ENCODE assay signal across 8 cellular contexts in the genomic region with DNA sequence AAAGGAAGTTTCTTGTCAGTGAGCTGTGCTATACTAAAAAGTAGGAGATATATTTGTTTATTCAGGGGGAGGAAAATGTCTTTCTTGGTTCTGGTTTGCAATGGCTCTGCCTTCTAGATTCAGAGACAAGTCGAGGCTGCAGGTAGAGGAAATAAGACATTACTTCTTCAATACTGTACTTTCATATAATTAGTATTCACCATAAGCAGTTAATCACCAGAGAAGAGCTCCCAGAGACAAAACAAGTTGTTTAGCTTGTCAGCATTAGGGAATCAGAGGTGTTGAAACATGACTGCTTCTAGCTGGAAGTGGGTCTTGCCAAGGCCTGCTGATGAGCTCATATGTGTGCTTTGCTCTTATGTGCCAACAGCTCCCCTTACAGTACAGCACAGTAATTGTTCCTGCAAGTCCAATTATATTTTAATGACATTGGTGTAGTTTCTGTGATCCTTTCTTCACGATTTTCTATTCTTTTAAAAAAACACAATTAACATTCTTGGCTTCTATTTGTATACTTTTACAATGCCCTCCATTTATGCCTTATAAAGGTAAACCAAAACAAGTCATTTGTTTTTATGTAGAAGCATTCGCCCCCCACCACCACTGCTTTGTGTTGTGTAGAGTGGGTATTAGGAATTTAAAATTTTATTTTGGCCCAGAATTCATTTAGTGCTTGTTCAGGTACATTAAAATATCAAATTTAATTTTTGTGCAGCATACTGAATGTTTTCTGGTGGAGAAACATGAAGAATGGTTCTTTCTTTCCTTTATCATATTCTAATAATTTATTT.
DNase-seq lines count a peak whose midpoint lies in the region; ATAC-seq and TF ChIP-seq lines count a peak whose summit lies in the region.

No MANE protein-coding gene starts in this region.

- TF ChIP-seq CTCF in BJ (IDR thresholded peaks at IDR 0.05; ENCODE audit: insufficient read depth, low read depth, low read length) = peak; percentile 69

- H3K4me3 Mint-ChIP-seq in stimulated activated naive CD8-positive, alpha-beta T cell treated with anti-CD3 and anti-CD28 coated beads, Interleukin-15, amount 100 ng/mL, for 72 hours = no peak overlapping the region

- no peak for DNase-seq in BJ (ENCODE audit: low read depth)
- peak; percentile 85 for DNase-seq in NCI-H1694 (lab: John Stamatoyannopoulos, UW)
- DNase-seq in T follicular helper cell (ENCODE audit: low read depth) = peak; percentile 8
- peak; percentile 87 for DNase-seq in dedifferentiated amniotic fluid mesenchymal stem cell (ENCODE audit: extremely low spot score)
- DNase-seq in left lobe of liver (ENCODE audit: low spot score) = peak; percentile 74
- peak; percentile 6 to 37 for DNase-seq in stimulated activated naive CD8-positive, alpha-beta T cell treated with anti-CD3 and anti-CD28 coated beads, Interleukin-15, amount 100 ng/mL, for 72 hours

- H3K4me1 Mint-ChIP-seq in stimulated activated naive CD8-positive, alpha-beta T cell treated with anti-CD3 and anti-CD28 coated beads, Interleukin-15, amount 100 ng/mL, for 72 hours = peaks cover 5% of the 10 kb centered on the region

- CTCF ChIA-PET in BJ (lab: Yijun Ruan, JAX) = interaction anchor here (0.7 to 2.6 kb wide), 13 partner anchors 14 to 866 kb away, joined by 3 to 30 read pairs (median 4); a partner anchor contains a TSS

- H3K27me3 Mint-ChIP-seq in stimulated activated naive CD8-positive, alpha-beta T cell treated with anti-CD3 and anti-CD28 coated beads, Interleukin-15, amount 100 ng/mL, for 72 hours = no peaks in the 10 kb centered on the region

- no peaks in the 10 kb centered on the region for H3K27me3 ChIP-seq in BJ (ENCODE audit: control insufficient read depth, insufficient read depth, low read length)

- peak overlapping the region in 1 of 2 donors; percentile 27 for H3K27ac Mint-ChIP-seq in stimulated activated naive CD8-positive, alpha-beta T cell treated with anti-CD3 and anti-CD28 coated beads, Interleukin-15, amount 100 ng/mL, for 72 hours

- H3K9me3 Mint-ChIP-seq in stimulated activated naive CD8-positive, alpha-beta T cell treated with anti-CD3 and anti-CD28 coated beads, Interleukin-15, amount 100 ng/mL, for 72 hours = no peaks in the 10 kb centered on the region

- no peak overlapping the region for H3K4me3 ChIP-seq in BJ (ENCODE audit: low read depth, low read length)

- POLR2A ChIA-PET in BJ (lab: Charles Lee) = interaction anchor here (0.9 kb wide), 1 partner anchor 419 kb away, joined by 3 read pairs; no protein-coding TSS in a partner anchor

- ATAC-seq in GM18511 (IDR thresholded peaks at IDR 0.05; ENCODE audit: unreplicated experiment) = peak; percentile 86
- ATAC-seq in HG02973 (IDR thresholded peaks at IDR 0.05; ENCODE audit: unreplicated experiment) = peak; percentile 83
- ATAC-seq in left lobe of liver = peak; percentile 99
- ATAC-seq in stimulated activated naive CD8-positive, alpha-beta T cell treated with anti-CD3 and anti-CD28 coated beads, Interleukin-15, amount 100 ng/mL, for 72 hours = peak; percentile 97

- no peaks in the 10 kb centered on the region for H3K36me3 ChIP-seq in BJ (ENCODE audit: control insufficient read depth, insufficient read depth, low read length)
